In genomic region chr12:119301367-119301766, GRCh38 we compare ENCODE assay signal across 18 cellular contexts.
"Had no signal": no experiment of that assay in that cellular context is flagged by ENCODE, and none has a peak within 500 bp of the region (broad histone marks: within the 10 kb centered on the region; RNA-seq: fewer than 3 reads in every experiment).

No MANE protein-coding gene starts in this region.

- DNase-seq: activated CD4-positive, alpha-beta memory T cell treated with anti-CD3 and anti-CD28 coated beads for 36 hours; activated CD4-positive, alpha-beta T cell treated with anti-CD3 and anti-CD28 coated beads for 36 hours; activated naive CD4-positive, alpha-beta T cell; activated naive CD8-positive, alpha-beta T cell treated with anti-CD3 and anti-CD28 coated beads for 36 hours; activated T-cell treated with anti-CD3 and anti-CD28 coated beads for 4 hours; central memory CD4-positive, alpha-beta T cell; lower lobe of right lung; natural killer cell; stimulated activated CD8-positive, alpha-beta memory T cell treated with anti-CD3 and anti-CD28 coated beads, Interleukin-4, amount 100 ng/mL, for 48 hours; stimulated activated naive CD4-positive, alpha-beta T cell treated with Interleukin-2 at 50 U/mL for 16 hours; tibial artery had no signal

- FAIRE-seq: colon, TTC549 had no signal

- H3K4me3 ChIP-seq: dorsolateral prefrontal cortex, lower lobe of right lung, tibial artery had no signal

- H3K9me3 ChIP-seq: lower lobe of right lung, neutrophil, tibial artery had no signal

- ATAC-seq: activated CD4-positive, alpha-beta T cell treated with anti-CD3 and anti-CD28 coated beads for 36 hours; activated T-helper 17 cell treated with anti-CD3 and anti-CD28 coated beads, Interleukin-2, amount 50 U/mL, for 72 hours; lower lobe of right lung; natural killer cell; WTC11 had no signal

- H3K27ac ChIP-seq: lower lobe of right lung, neutrophil, parathyroid adenoma, tibial artery had no signal

- H3K4me1 ChIP-seq: lower lobe of right lung, tibial artery had no signal
